ENCODE assay signal across 10 cellular contexts in the genomic region with DNA sequence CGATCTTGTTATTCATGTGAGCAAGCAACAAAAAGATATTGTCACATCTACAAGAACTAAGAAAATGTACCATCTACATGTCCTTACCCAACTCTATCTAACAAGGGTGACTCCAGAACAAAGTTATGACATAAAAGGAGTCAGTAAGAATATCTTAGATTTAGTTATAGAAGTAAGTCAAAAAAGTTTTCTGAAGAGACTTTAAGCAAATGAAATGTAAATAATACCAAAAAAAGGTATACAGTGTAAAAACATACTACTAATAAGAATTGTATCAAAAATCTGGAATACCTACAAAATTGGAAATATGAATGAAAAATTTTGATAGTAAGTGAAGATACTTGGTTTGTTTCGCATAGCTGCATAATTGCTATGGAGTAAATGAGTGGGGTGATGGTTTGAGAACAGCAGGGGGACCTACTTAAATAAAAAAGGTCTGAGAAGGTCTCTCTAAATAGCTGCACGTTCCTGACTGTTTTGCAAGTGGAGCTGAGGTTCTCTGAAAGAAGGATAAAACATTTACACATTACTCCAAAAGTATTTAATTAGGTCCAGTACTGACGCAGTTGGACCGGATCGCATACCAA. TPM values are rescaled to one million over a fixed set of nuclear protein-coding genes. Genes with fewer than 3 reads are reported as not detected.
DNase-seq lines count a peak whose midpoint lies in the region; ATAC-seq and TF ChIP-seq lines count a peak whose summit lies in the region.
"Had no signal": no experiment of that assay in that cellular context is flagged by ENCODE, and none has a peak within 500 bp of the region (broad histone marks: within the 10 kb centered on the region; RNA-seq: fewer than 3 reads in every experiment).

No MANE protein-coding gene starts in this region.

- no peaks in the 10 kb centered on the region for H3K27me3 ChIP-seq in colonic mucosa
- H3K27me3 ChIP-seq: cardiac muscle cell, pancreas had no signal

- no peaks in the 10 kb centered on the region for H3K4me1 ChIP-seq in colonic mucosa
- H3K4me1 ChIP-seq: pancreas had no signal

- peak overlapping the region; percentile 45 to 61 for H3K9ac ChIP-seq in colonic mucosa (ENCODE audit: low read depth in 2 of 2, low read length in 2 of 2)

- intact Hi-C loops in colonic mucosa (cut with DNase I) (no loop called here), left colon (cut with DNase I, micrococcal nuclease) (no loop called here)

- no peak for TF ChIP-seq CTCF in colonic mucosa (IDR thresholded peaks at IDR 0.05)

- peak; percentile 1 for DNase-seq in NCI-H2227 (lab: John Stamatoyannopoulos, UW; ENCODE audit: unreplicated experiment)
- no peak for DNase-seq in NCI-H2227 treated with DMSO at 0.1 percent for 48 hours (lab: John Stamatoyannopoulos, UW)
- DNase-seq in OCI-M1 (lab: John Stamatoyannopoulos, UW), result peak; percentile 71
- DNase-seq in colonic mucosa, result no peak
- no peak for DNase-seq in iPS-NIHi11 (ENCODE audit: low spot score)
- no peak for DNase-seq in left colon
- no peak for DNase-seq in COLO668 (lab: John Stamatoyannopoulos, UW; ENCODE audit: unreplicated experiment)

- H3K27ac ChIP-seq in colonic mucosa (peak overlapping the region; percentile 50), skin epidermis (peak overlapping the region in 19 of 21 experiments; percentile 35 to 98 (median 79))
- H3K27ac ChIP-seq: cardiac muscle cell had no signal

- no peaks in the 10 kb centered on the region for H3K36me3 ChIP-seq in colonic mucosa
- H3K36me3 ChIP-seq: cardiac muscle cell, pancreas had no signal

- no peak for ATAC-seq in left colon

- no peaks in the 10 kb centered on the region for H3K9me3 ChIP-seq in colonic mucosa
- H3K9me3 ChIP-seq: pancreas had no signal

- H3K4me3 ChIP-seq in colonic mucosa (no peak overlapping the region), skin epidermis (peak overlapping the region in 4 of 7 experiments; percentile 24 to 43 (median 40))
- H3K4me3 ChIP-seq: cardiac muscle cell, pancreas had no signal

RNA-seq across cellular contexts. Expression of a gene that starts 51.0 kb away (rescaled TPM):
- total RNA-seq in colonic mucosa, result under 1 TPM; 0.27 to 0.53 TPM
- 1 to 10 TPM in 1 of 2 donors, under 1 TPM in 1; 0.24 to 1.5 TPM for total RNA-seq in left colon
- total RNA-seq: cardiac muscle cell had no signal

Comparison
In these comparisons a context has a peak if more than half of its experiments do, and no peak if none do; other contexts are left out.
1. DNase-seq: peak in NCI-H2227 (single experiment) and OCI-M1 (single experiment); none in NCI-H2227 treated with DMSO at 0.1 percent for 48 hours (single experiment), colonic mucosa (single experiment), iPS-NIHi11 (single experiment), left colon (0 of 2) and COLO668 (single experiment).